2 cellular contexts compared by ENCODE assay signal in the genomic region with DNA sequence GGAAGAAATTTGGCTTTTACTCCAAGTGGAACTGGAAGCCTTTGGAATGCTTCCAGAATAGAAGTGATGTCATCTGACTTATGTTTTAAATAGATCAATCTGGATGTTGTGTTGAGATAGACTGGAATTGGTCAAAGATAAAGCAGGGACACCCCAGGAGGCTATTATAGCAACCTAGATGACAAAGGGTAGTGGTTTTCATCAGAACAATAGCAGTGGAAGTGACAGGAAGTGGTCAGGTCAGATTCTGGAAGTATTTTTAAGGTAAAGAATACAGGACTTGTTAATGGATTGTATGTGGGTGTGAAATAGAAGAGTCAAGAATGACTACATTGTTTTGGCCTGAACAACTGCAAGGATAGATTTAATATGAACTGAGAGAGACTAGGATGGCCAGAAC.
TF ChIP-seq lines count a peak whose summit lies in the region.

No MANE protein-coding gene starts in this region.

TF ChIP-seq in SK-N-SH, 30 proteins besides CTCF, POLR2A, EP300 and RAD21 (continued from another document):
- TF ChIP-seq MXI1 (IDR thresholded peaks at IDR 0.05; ENCODE audit: low read depth, low read length) (no peak), YY1 (IDR thresholded peaks at IDR 0.05; ENCODE audit: low read depth) (no peak), TAF1 (IDR thresholded peaks at IDR 0.05; ENCODE audit: borderline replicate concordance, low read depth, low read length) (no peak), SMC3 (IDR thresholded peaks at IDR 0.05; ENCODE audit: low read depth, low read length) (no peak), TEAD4 (IDR thresholded peaks at IDR 0.05; ENCODE audit: borderline replicate concordance, insufficient read depth) (no peak), GATA2 (CRISPR knock-in tag; IDR thresholded peaks at IDR 0.05) (no peak), FOSL2 (IDR thresholded peaks at IDR 0.05; ENCODE audit: borderline replicate concordance, low read depth) (no peak), RCOR1 (IDR thresholded peaks at IDR 0.05; ENCODE audit: low read length) (no peak), RXRA (IDR thresholded peaks at IDR 0.05; ENCODE audit: borderline replicate concordance, low read depth) (no peak)
- TF ChIP-seq, protein P1, sequence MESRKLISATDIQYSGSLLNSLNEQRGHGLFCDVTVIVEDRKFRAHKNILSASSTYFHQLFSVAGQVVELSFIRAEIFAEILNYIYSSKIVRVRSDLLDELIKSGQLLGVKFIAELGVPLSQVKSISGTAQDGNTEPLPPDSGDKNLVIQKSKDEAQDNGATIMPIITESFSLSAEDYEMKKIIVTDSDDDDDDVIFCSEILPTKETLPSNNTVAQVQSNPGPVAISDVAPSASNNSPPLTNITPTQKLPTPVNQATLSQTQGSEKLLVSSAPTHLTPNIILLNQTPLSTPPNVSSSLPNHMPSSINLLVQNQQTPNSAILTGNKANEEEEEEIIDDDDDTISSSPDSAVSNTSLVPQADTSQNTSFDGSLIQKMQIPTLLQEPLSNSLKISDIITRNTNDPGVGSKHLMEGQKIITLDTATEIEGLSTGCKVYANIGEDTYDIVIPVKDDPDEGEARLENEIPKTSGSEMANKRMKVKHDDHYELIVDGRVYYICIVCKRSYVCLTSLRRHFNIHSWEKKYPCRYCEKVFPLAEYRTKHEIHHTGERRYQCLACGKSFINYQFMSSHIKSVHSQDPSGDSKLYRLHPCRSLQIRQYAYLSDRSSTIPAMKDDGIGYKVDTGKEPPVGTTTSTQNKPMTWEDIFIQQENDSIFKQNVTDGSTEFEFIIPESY (IDR thresholded peaks at IDR 0.05; ENCODE audit: borderline replicate concordance, low read depth): no peak
- TF ChIP-seq, protein P2, sequence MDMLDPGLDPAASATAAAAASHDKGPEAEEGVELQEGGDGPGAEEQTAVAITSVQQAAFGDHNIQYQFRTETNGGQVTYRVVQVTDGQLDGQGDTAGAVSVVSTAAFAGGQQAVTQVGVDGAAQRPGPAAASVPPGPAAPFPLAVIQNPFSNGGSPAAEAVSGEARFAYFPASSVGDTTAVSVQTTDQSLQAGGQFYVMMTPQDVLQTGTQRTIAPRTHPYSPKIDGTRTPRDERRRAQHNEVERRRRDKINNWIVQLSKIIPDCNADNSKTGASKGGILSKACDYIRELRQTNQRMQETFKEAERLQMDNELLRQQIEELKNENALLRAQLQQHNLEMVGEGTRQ (IDR thresholded peaks at IDR 0.05; ENCODE audit: borderline replicate concordance, low read depth, low read length): no peak

TF ChIP-seq in K562, 482 proteins besides CTCF, POLR2A, EP300 and RAD21 (continued from another document):
- TF ChIP-seq, protein P3, sequence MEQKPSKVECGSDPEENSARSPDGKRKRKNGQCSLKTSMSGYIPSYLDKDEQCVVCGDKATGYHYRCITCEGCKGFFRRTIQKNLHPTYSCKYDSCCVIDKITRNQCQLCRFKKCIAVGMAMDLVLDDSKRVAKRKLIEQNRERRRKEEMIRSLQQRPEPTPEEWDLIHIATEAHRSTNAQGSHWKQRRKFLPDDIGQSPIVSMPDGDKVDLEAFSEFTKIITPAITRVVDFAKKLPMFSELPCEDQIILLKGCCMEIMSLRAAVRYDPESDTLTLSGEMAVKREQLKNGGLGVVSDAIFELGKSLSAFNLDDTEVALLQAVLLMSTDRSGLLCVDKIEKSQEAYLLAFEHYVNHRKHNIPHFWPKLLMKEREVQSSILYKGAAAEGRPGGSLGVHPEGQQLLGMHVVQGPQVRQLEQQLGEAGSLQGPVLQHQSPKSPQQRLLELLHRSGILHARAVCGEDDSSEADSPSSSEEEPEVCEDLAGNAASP (IDR thresholded peaks at IDR 0.05): no peak
